Comparison of ENCODE assay signal across 8 cellular contexts in the genomic region with DNA sequence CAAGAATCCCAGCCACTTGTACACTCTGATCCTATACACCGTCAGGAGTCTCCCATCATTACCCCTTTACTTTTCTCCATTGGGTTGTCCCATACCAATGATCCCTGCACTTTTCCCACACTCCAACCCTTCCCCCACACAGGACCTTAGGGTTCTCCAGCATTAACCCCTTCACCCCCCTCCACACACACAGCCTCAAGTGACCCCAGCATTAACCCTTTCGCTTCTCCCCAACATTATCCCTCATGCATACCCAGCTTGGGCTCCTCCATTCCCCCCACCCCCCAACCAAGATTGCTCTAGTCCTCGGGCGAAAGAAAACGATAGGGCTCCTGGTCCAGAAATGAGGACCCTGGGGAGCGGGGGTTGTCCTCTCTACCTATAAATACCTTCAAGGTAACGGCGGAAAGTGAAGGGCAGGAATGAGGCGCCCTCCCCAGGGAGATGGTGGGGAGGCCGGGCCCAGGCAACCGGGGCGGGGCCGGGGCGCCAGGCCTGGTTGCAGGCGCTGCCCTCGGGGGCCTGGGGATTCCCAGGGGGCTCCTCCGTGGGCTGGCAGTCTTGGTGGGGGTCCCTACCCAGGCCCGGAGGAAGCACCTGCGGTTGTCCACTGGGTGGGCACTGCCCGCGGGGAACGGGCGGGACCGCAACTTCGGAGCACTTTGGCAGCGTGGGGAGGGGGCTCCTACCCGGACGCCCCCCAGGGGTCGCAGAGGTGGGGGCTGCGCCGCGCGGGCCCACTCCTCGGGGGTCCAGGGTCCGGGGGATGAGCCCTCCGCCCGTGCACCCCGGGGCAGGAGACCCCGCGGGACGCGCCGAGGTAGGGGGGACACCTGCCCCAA. TPM values are rescaled to one million over a fixed set of nuclear protein-coding genes. Genes with fewer than 3 reads are reported as not detected.
DNase-seq lines count a peak whose midpoint lies in the region; ATAC-seq and TF ChIP-seq lines count a peak whose summit lies in the region.

No MANE protein-coding gene starts in this region.

- no peaks in the 10 kb centered on the region for H4K20me1 ChIP-seq in OCI-LY7 (ENCODE audit: insufficient read depth, low read length)

- TF ChIP-seq CTCF in OCI-LY7 (conservative IDR thresholded peaks at IDR 0.05; ENCODE audit: low read length): no peak
- no peak for TF ChIP-seq CTCF in endothelial cell (IDR thresholded peaks at IDR 0.05; ENCODE audit: unreplicated experiment)
- peak; percentile 13 for TF ChIP-seq CTCF in parathyroid adenoma (IDR thresholded peaks at IDR 0.05)

- POLR2A ChIA-PET in OCI-LY7 (lab: Charles Lee): no interaction called here

- BruUV-seq in OCI-LY7 (replicated peaks; lab: Mats Ljungman, UMichigan): no TSS peak

- H3K4me3 ChIP-seq in OCI-LY7 (ENCODE audit: low read depth, low read length, poor library complexity, severe bottlenecking) (peak overlapping the region; percentile 68), parathyroid adenoma (ENCODE audit: low read depth, low read length) (peak overlapping the region; percentile 60)

- CTCF ChIA-PET in activated CD8-positive, alpha-beta memory T cell treated with anti-CD3 and anti-CD28 coated beads, Interleukin-2, amount 10 ng/mL, durations not matched to agents 7 days and 5 days (lab: Charles Lee): interaction anchor here (1.0 to 1.1 kb wide), 2 partner anchors 14 to 30 kb away, joined by 3 to 5 read pairs; a partner anchor contains a TSS
- CTCF ChIA-PET in OCI-LY7 (lab: Charles Lee; ENCODE audit: unreplicated experiment): no interaction called here

- intact Hi-C loops in OCI-LY7 (cut with micrococcal nuclease; ENCODE audit: unreplicated experiment): no loop called here

- H2AFZ ChIP-seq in OCI-LY7 (ENCODE audit: low read length): no peak overlapping the region
- peak overlapping the region; percentile 93 for H2AFZ ChIP-seq in parathyroid adenoma

- H3K79me2 ChIP-seq in OCI-LY7 (ENCODE audit: insufficient read depth, low read depth, low read length): no peaks in the 10 kb centered on the region
- no peaks in the 10 kb centered on the region for H3K79me2 ChIP-seq in parathyroid adenoma

- no peaks in the 10 kb centered on the region for H3K27me3 ChIP-seq in parathyroid adenoma (ENCODE audit: control insufficient read depth, insufficient read depth, low read length)

- H3K9ac ChIP-seq in parathyroid adenoma: no peak overlapping the region

- peaks cover 9% of the 10 kb centered on the region for H3K4me1 ChIP-seq in OCI-LY7 (ENCODE audit: insufficient read depth, low read length, poor library complexity, severe bottlenecking)
- peaks cover 4% of the 10 kb centered on the region for H3K4me1 ChIP-seq in parathyroid adenoma

- H3K4me2 ChIP-seq in OCI-LY7 (ENCODE audit: low read length) (peak overlapping the region; percentile 92), parathyroid adenoma (ENCODE audit: low read length) (peak overlapping the region; percentile 81)

- ATAC-seq in activated CD8-positive, alpha-beta memory T cell treated with anti-CD3 and anti-CD28 coated beads, Interleukin-2, amount 10 ng/mL, durations not matched to agents 7 days and 5 days: no peak
- ATAC-seq in GM21447 (IDR thresholded peaks at IDR 0.05; ENCODE audit: unreplicated experiment): no peak

- no peaks in the 10 kb centered on the region for H3K27me3 Mint-ChIP-seq in activated CD8-positive, alpha-beta memory T cell treated with anti-CD3 and anti-CD28 coated beads, Interleukin-2, amount 10 ng/mL, durations not matched to agents 7 days and 5 days
- H3K27me3 Mint-ChIP-seq in endothelial cell (ENCODE audit: unreplicated experiment): peaks cover 23% of the 10 kb centered on the region

- no peaks in the 10 kb centered on the region for H3K9me3 Mint-ChIP-seq in activated CD8-positive, alpha-beta memory T cell treated with anti-CD3 and anti-CD28 coated beads, Interleukin-2, amount 10 ng/mL, durations not matched to agents 7 days and 5 days (ENCODE audit: low read depth)
- H3K9me3 Mint-ChIP-seq in endothelial cell (ENCODE audit: unreplicated experiment): no peaks in the 10 kb centered on the region

- H3K4me1 Mint-ChIP-seq in activated CD8-positive, alpha-beta memory T cell treated with anti-CD3 and anti-CD28 coated beads, Interleukin-2, amount 10 ng/mL, durations not matched to agents 7 days and 5 days: peaks cover 16% of the 10 kb centered on the region
- peaks cover 12% of the 10 kb centered on the region for H3K4me1 Mint-ChIP-seq in endothelial cell (ENCODE audit: unreplicated experiment)

- H3K27ac ChIP-seq in OCI-LY7 (ENCODE audit: low read depth, low read length, poor library complexity, severe bottlenecking) (no peak overlapping the region), parathyroid adenoma (peak overlapping the region; percentile 65), caudate nucleus (ENCODE audit: low read depth, low read length) (no peak overlapping the region)

- peak overlapping the region; percentile 41 for H3K27ac Mint-ChIP-seq in activated CD8-positive, alpha-beta memory T cell treated with anti-CD3 and anti-CD28 coated beads, Interleukin-2, amount 10 ng/mL, durations not matched to agents 7 days and 5 days
- H3K27ac Mint-ChIP-seq in endothelial cell (ENCODE audit: unreplicated experiment): no peak overlapping the region

- no peaks in the 10 kb centered on the region for H3K9me2 ChIP-seq in OCI-LY7 (ENCODE audit: insufficient read depth, low read length)

- H3K9me3 ChIP-seq in OCI-LY7 (ENCODE audit: low read length): no peaks in the 10 kb centered on the region
- no peaks in the 10 kb centered on the region for H3K9me3 ChIP-seq in parathyroid adenoma (ENCODE audit: control insufficient read depth, low read length)

- H3K36me3 Mint-ChIP-seq in activated CD8-positive, alpha-beta memory T cell treated with anti-CD3 and anti-CD28 coated beads, Interleukin-2, amount 10 ng/mL, durations not matched to agents 7 days and 5 days: peaks cover 25% of the 10 kb centered on the region
- H3K36me3 Mint-ChIP-seq in endothelial cell (ENCODE audit: low read depth, unreplicated experiment): peaks cover 24% of the 10 kb centered on the region

- no peak for DNase-seq in activated CD8-positive, alpha-beta memory T cell treated with anti-CD3 and anti-CD28 coated beads, Interleukin-2, amount 10 ng/mL, durations not matched to agents 7 days and 5 days
- no peak for DNase-seq in activated CD8-positive, alpha-beta memory T cell treated with anti-CD3 and anti-CD28 coated beads, Interleukin-2, amount 50 U/mL, for 48 hours
- peak; percentile 27 for DNase-seq in OCI-LY7 (ENCODE audit: low spot score)
- no peak for DNase-seq in endothelial cell (ENCODE audit: low spot score)
- DNase-seq in pons (ENCODE audit: low spot score): no peak
- DNase-seq in caudate nucleus (lab: John Stamatoyannopoulos, UW): no peak

- peaks cover 19% of the 10 kb centered on the region for H3K36me3 ChIP-seq in OCI-LY7 (ENCODE audit: insufficient read depth, low read length)
- H3K36me3 ChIP-seq in parathyroid adenoma (ENCODE audit: control insufficient read depth, insufficient read depth, low read length): no peaks in the 10 kb centered on the region

- H3K4me3 Mint-ChIP-seq in activated CD8-positive, alpha-beta memory T cell treated with anti-CD3 and anti-CD28 coated beads, Interleukin-2, amount 10 ng/mL, durations not matched to agents 7 days and 5 days: peak overlapping the region; percentile 49
- H3K4me3 Mint-ChIP-seq in endothelial cell (ENCODE audit: unreplicated experiment): peak overlapping the region; percentile 73

RNA-seq across cellular contexts. Expression of a gene that starts 0.8 kb away (rescaled TPM):
- total RNA-seq in activated CD8-positive, alpha-beta memory T cell treated with anti-CD3 and anti-CD28 coated beads, Interleukin-2, amount 10 ng/mL, durations not matched to agents 7 days and 5 days: 10 to 100 TPM; 29.9 to 30.8 TPM
- total RNA-seq in OCI-LY7 (2014; rRNA removed; shearing (Covaris generic)): 13.5 and 16.4 TPM in 2 replicates
- 35.9 and 38.3 TPM in 2 replicates for total RNA-seq in OCI-LY7 (2022)
- total RNA-seq in endothelial cell (ENCODE audit: unreplicated experiment): 79.0 TPM

RNA-seq across cellular contexts. Expression of a gene that starts 15.3 kb away (rescaled TPM):
- 100 to 1,000 TPM; 166 to 172 TPM for total RNA-seq in activated CD8-positive, alpha-beta memory T cell treated with anti-CD3 and anti-CD28 coated beads, Interleukin-2, amount 10 ng/mL, durations not matched to agents 7 days and 5 days
- 28.3 and 29.3 TPM in 2 replicates for total RNA-seq in OCI-LY7 (2014; rRNA removed; shearing (Covaris generic))
- 52.0 and 53.3 TPM in 2 replicates for total RNA-seq in OCI-LY7 (2022)
- total RNA-seq in endothelial cell (ENCODE audit: unreplicated experiment): 1.5 TPM

RNA-seq across cellular contexts. Expression of a gene that starts 30.2 kb away (rescaled TPM):
- total RNA-seq in activated CD8-positive, alpha-beta memory T cell treated with anti-CD3 and anti-CD28 coated beads, Interleukin-2, amount 10 ng/mL, durations not matched to agents 7 days and 5 days: 100 to 1,000 TPM; 105 to 116 TPM
- 119 and 122 TPM in 2 replicates for total RNA-seq in OCI-LY7 (2014; rRNA removed; shearing (Covaris generic))
- total RNA-seq in OCI-LY7 (2022) (124 and 143 TPM in 2 replicates), endothelial cell (ENCODE audit: unreplicated experiment) (160 TPM)

RNA-seq across cellular contexts. Expression of a gene that starts 30.3 kb away (rescaled TPM):
- total RNA-seq in activated CD8-positive, alpha-beta memory T cell treated with anti-CD3 and anti-CD28 coated beads, Interleukin-2, amount 10 ng/mL, durations not matched to agents 7 days and 5 days: under 1 TPM; 0.09 to 0.12 TPM
- total RNA-seq in OCI-LY7 (2014; rRNA removed; shearing (Covaris generic)): not detected in 2 replicates
- total RNA-seq in OCI-LY7 (2022) (not detected in 2 replicates), endothelial cell (ENCODE audit: unreplicated experiment) (not detected)

RNA-seq across cellular contexts. Expression of a gene that starts 59.3 kb away (rescaled TPM):
- 1 to 10 TPM; 1.2 to 1.9 TPM for total RNA-seq in activated CD8-positive, alpha-beta memory T cell treated with anti-CD3 and anti-CD28 coated beads, Interleukin-2, amount 10 ng/mL, durations not matched to agents 7 days and 5 days
- not detected in 2 replicates for total RNA-seq in OCI-LY7 (2014; rRNA removed; shearing (Covaris generic))
- total RNA-seq in OCI-LY7 (2022) (not detected in 2 replicates), endothelial cell (ENCODE audit: unreplicated experiment) (not detected)

Comparison
In these comparisons a context has a peak if more than half of its experiments do, and no peak if none do; other contexts are left out.
1. RNA of a gene that starts 15.3 kb away (total RNA-seq): 166 to 172 TPM in activated CD8-positive, alpha-beta memory T cell treated with anti-CD3 and anti-CD28 coated beads, Interleukin-2, amount 10 ng/mL, durations not matched to agents 7 days and 5 days and 28.3 to 53.3 TPM in OCI-LY7; 1.5 TPM in endothelial cell (single experiment); every median in the first group is over 10 times any median in the second.